23 cellular contexts compared by ENCODE assay signal in genomic region chr5:1966461-1966860, GRCh38.
"Had no signal": no experiment of that assay in that cellular context is flagged by ENCODE, and none has a peak within 500 bp of the region (broad histone marks: within the 10 kb centered on the region; RNA-seq: fewer than 3 reads in every experiment).

No MANE protein-coding gene starts in this region.

- H3K27me3 ChIP-seq: brain microvascular endothelial cell, foreskin keratinocyte, heart left ventricle, testis, transverse colon had no signal

- H3K4me3 Mint-ChIP-seq: activated T-cell treated with anti-CD3 and anti-CD28 coated beads, Interleukin-2, amount 50 U/mL, for 24 hours; effector memory CD8-positive, alpha-beta T cell; memory B cell; naive thymus-derived CD4-positive, alpha-beta T cell had no signal

- H3K27ac Mint-ChIP-seq: activated T-cell treated with anti-CD3 and anti-CD28 coated beads, Interleukin-2, amount 50 U/mL, for 24 hours; effector memory CD8-positive, alpha-beta T cell; memory B cell; naive thymus-derived CD4-positive, alpha-beta T cell had no signal

- H3K4me1 ChIP-seq: heart left ventricle, transverse colon had no signal

- DNase-seq: activated CD4-positive, alpha-beta T cell treated with anti-CD3 and anti-CD28 coated beads for 4 hours; activated CD4-positive, alpha-beta T cell treated with anti-CD3 and anti-CD28 coated beads, Interleukin-2, amount 50 U/mL, for 4 hours; activated CD8-positive, alpha-beta memory T cell treated with anti-CD3 and anti-CD28 coated beads, Interleukin-2, amount 50 U/mL, for 4 hours; activated gamma-delta T cell treated with Interleukin-2 at 50 U/mL for 16 hours; activated naive CD4-positive, alpha-beta T cell treated with anti-CD3 and anti-CD28 coated beads, Interleukin-2, amount 50 U/mL, for 16 hours; activated T-cell treated with anti-CD3 and anti-CD28 coated beads, Interleukin-2, amount 50 U/mL, for 24 hours; amniotic stem cell; brain microvascular endothelial cell; caudate nucleus; cortex of kidney; effector memory CD8-positive, alpha-beta T cell; foreskin keratinocyte; heart left ventricle; left ventricle myocardium superior; midbrain; naive thymus-derived CD4-positive, alpha-beta T cell; posterior cingulate gyrus; right cardiac atrium; stimulated activated CD4-positive, alpha-beta T cell treated with anti-CD3 and anti-CD28 coated beads, Interleukin-2, amount 100 ng/mL, for 48 hours; stimulated activated naive CD8-positive, alpha-beta T cell treated with anti-CD3 and anti-CD28 coated beads, Interleukin-15, Interleukin-2, amounts not matched to agents 100 U/mL and 50 U/mL, for 24 hours; testis; transverse colon had no signal

- H3K9me3 ChIP-seq: heart left ventricle, testis, transverse colon had no signal

- H3K9me3 Mint-ChIP-seq: activated T-cell treated with anti-CD3 and anti-CD28 coated beads, Interleukin-2, amount 50 U/mL, for 24 hours; effector memory CD8-positive, alpha-beta T cell; memory B cell; naive thymus-derived CD4-positive, alpha-beta T cell had no signal

- H3K36me3 ChIP-seq: brain microvascular endothelial cell, heart left ventricle, transverse colon had no signal

- H3K36me3 Mint-ChIP-seq: memory B cell; naive thymus-derived CD4-positive, alpha-beta T cell had no signal

- H3K4me3 ChIP-seq: heart left ventricle, testis, transverse colon had no signal

- H3K4me1 Mint-ChIP-seq: memory B cell; naive thymus-derived CD4-positive, alpha-beta T cell had no signal

- H3K27ac ChIP-seq: brain microvascular endothelial cell, foreskin keratinocyte, heart left ventricle, testis, transverse colon had no signal
